1 cellular context compared by ENCODE assay signal in the genomic region with DNA sequence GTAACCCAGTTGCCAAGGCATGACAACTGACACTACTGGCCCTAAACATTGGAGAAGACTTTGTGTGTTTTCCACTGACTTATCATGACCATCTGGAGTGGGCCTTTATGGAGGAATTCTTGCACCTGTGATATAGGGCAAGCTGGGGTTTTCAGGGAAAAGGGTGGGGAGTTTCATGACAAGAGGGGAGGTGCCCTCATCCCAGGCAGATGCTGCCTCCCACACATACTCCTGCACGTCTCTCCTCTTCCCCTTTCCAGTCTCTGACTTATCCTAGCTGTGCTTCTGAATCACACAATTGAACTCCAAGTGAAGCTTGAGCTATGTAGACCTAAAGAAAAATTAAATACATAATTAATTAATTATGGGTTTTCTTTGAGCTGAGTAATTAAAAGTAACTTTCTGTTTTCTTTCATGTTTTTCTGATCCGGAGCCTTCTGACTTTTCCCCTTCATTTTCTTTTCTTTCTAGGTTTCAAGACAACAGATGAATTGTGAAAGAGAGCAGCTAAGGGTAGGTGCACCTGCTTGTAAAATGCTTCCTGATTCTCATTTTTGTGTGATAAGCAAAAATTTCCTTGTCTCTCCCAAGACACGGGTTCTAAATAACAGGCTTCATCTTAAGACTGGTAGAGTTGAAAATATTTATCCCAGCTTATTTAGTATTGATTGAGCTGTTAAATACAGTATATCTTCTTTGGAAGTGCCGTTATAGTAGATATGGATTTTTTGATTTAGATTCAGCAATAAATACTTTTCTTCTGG.
TF ChIP-seq lines count a peak whose summit lies in the region.

No MANE protein-coding gene starts in this region.

TF ChIP-seq in SK-N-SH, 30 proteins besides CTCF, POLR2A, EP300 and RAD21 (continued from another document):
- TF ChIP-seq, protein P1, sequence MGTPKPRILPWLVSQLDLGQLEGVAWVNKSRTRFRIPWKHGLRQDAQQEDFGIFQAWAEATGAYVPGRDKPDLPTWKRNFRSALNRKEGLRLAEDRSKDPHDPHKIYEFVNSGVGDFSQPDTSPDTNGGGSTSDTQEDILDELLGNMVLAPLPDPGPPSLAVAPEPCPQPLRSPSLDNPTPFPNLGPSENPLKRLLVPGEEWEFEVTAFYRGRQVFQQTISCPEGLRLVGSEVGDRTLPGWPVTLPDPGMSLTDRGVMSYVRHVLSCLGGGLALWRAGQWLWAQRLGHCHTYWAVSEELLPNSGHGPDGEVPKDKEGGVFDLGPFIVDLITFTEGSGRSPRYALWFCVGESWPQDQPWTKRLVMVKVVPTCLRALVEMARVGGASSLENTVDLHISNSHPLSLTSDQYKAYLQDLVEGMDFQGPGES (IDR thresholded peaks at IDR 0.05; ENCODE audit: low read depth, low read length), result no peak
- TF ChIP-seq RFX5 (IDR thresholded peaks at IDR 0.05; ENCODE audit: low read length) (no peak), TEAD4 (IDR thresholded peaks at IDR 0.05; ENCODE audit: borderline replicate concordance, insufficient read depth) (no peak), MXI1 (IDR thresholded peaks at IDR 0.05; ENCODE audit: low read depth, low read length) (no peak)
- TF ChIP-seq, protein P2, sequence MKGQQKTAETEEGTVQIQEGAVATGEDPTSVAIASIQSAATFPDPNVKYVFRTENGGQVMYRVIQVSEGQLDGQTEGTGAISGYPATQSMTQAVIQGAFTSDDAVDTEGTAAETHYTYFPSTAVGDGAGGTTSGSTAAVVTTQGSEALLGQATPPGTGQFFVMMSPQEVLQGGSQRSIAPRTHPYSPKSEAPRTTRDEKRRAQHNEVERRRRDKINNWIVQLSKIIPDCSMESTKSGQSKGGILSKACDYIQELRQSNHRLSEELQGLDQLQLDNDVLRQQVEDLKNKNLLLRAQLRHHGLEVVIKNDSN (IDR thresholded peaks at IDR 0.05; ENCODE audit: borderline replicate concordance, low read depth), result no peak
- TF ChIP-seq, protein P3, sequence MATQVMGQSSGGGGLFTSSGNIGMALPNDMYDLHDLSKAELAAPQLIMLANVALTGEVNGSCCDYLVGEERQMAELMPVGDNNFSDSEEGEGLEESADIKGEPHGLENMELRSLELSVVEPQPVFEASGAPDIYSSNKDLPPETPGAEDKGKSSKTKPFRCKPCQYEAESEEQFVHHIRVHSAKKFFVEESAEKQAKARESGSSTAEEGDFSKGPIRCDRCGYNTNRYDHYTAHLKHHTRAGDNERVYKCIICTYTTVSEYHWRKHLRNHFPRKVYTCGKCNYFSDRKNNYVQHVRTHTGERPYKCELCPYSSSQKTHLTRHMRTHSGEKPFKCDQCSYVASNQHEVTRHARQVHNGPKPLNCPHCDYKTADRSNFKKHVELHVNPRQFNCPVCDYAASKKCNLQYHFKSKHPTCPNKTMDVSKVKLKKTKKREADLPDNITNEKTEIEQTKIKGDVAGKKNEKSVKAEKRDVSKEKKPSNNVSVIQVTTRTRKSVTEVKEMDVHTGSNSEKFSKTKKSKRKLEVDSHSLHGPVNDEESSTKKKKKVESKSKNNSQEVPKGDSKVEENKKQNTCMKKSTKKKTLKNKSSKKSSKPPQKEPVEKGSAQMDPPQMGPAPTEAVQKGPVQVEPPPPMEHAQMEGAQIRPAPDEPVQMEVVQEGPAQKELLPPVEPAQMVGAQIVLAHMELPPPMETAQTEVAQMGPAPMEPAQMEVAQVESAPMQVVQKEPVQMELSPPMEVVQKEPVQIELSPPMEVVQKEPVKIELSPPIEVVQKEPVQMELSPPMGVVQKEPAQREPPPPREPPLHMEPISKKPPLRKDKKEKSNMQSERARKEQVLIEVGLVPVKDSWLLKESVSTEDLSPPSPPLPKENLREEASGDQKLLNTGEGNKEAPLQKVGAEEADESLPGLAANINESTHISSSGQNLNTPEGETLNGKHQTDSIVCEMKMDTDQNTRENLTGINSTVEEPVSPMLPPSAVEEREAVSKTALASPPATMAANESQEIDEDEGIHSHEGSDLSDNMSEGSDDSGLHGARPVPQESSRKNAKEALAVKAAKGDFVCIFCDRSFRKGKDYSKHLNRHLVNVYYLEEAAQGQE (IDR thresholded peaks at IDR 0.05; ENCODE audit: low read depth, low read length), result no peak
TF ChIP-seq in SK-N-SH: peak in this region for 0.
